1 cellular context compared by ENCODE assay signal in the genomic region with DNA sequence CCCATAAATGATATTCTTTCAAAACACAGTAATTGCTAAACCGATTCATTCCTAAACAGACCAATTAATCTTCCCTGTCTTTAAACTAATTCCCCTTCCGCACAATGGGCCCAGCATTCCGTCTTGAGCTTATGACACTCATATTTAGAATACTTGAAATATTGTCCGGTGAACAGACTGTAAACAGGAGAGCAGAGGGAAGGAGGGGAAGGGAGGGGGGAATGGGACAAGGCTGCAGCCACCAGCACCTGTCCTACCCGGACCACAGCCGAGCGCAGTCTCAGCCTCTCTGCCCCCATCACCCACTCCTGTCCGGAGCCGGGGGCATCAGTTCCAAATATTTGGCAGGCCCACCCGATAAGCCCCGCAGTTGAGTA.
TF ChIP-seq lines count a peak whose summit lies in the region.

No MANE protein-coding gene starts in this region.

TF ChIP-seq in GM23338, 12 proteins besides CTCF, POLR2A, EP300 and RAD21:
- TF ChIP-seq, protein P1, sequence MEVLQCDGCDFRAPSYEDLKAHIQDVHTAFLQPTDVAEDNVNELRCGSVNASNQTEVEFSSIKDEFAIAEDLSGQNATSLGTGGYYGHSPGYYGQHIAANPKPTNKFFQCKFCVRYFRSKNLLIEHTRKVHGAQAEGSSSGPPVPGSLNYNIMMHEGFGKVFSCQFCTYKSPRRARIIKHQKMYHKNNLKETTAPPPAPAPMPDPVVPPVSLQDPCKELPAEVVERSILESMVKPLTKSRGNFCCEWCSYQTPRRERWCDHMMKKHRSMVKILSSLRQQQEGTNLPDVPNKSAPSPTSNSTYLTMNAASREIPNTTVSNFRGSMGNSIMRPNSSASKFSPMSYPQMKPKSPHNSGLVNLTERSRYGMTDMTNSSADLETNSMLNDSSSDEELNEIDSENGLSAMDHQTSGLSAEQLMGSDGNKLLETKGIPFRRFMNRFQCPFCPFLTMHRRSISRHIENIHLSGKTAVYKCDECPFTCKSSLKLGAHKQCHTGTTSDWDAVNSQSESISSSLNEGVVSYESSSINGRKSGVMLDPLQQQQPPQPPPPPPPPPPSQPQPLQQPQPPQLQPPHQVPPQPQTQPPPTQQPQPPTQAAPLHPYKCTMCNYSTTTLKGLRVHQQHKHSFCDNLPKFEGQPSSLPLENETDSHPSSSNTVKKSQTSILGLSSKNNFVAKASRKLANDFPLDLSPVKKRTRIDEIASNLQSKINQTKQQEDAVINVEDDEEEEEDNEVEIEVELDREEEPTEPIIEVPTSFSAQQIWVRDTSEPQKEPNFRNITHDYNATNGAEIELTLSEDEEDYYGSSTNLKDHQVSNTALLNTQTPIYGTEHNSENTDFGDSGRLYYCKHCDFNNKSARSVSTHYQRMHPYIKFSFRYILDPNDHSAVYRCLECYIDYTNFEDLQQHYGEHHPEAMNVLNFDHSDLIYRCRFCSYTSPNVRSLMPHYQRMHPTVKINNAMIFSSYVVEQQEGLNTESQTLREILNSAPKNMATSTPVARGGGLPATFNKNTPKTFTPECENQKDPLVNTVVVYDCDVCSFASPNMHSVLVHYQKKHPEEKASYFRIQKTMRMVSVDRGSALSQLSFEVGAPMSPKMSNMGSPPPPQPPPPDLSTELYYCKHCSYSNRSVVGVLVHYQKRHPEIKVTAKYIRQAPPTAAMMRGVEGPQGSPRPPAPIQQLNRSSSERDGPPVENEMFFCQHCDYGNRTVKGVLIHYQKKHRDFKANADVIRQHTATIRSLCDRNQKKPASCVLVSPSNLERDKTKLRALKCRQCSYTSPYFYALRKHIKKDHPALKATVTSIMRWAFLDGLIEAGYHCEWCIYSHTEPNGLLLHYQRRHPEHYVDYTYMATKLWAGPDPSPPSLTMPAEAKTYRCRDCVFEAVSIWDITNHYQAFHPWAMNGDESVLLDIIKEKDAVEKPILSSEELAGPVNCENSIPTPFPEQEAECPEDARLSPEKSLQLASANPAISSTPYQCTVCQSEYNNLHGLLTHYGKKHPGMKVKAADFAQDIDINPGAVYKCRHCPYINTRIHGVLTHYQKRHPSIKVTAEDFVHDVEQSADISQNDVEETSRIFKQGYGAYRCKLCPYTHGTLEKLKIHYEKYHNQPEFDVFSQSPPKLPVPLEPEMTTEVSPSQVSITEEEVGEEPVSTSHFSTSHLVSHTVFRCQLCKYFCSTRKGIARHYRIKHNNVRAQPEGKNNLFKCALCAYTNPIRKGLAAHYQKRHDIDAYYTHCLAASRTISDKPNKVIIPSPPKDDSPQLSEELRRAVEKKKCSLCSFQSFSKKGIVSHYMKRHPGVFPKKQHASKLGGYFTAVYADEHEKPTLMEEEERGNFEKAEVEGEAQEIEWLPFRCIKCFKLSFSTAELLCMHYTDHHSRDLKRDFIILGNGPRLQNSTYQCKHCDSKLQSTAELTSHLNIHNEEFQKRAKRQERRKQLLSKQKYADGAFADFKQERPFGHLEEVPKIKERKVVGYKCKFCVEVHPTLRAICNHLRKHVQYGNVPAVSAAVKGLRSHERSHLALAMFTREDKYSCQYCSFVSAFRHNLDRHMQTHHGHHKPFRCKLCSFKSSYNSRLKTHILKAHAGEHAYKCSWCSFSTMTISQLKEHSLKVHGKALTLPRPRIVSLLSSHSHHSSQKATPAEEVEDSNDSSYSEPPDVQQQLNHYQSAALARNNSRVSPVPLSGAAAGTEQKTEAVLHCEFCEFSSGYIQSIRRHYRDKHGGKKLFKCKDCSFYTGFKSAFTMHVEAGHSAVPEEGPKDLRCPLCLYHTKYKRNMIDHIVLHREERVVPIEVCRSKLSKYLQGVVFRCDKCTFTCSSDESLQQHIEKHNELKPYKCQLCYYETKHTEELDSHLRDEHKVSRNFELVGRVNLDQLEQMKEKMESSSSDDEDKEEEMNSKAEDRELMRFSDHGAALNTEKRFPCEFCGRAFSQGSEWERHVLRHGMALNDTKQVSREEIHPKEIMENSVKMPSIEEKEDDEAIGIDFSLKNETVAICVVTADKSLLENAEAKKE (CRISPR knock-in tag; IDR thresholded peaks at IDR 0.05) = no peak
- no peak for TF ChIP-seq ZNF114 (CRISPR knock-in tag; IDR thresholded peaks at IDR 0.05)
- no peak for TF ChIP-seq POLR2AphosphoS5 (IDR thresholded peaks at IDR 0.05; ENCODE audit: low read depth)
- TF ChIP-seq NANOG (IDR thresholded peaks at IDR 0.05; ENCODE audit: borderline replicate concordance) = no peak
- TF ChIP-seq EZH2phosphoT487 (IDR thresholded peaks at IDR 0.05; ENCODE audit: unreplicated experiment) = no peak
- TF ChIP-seq, protein P2, sequence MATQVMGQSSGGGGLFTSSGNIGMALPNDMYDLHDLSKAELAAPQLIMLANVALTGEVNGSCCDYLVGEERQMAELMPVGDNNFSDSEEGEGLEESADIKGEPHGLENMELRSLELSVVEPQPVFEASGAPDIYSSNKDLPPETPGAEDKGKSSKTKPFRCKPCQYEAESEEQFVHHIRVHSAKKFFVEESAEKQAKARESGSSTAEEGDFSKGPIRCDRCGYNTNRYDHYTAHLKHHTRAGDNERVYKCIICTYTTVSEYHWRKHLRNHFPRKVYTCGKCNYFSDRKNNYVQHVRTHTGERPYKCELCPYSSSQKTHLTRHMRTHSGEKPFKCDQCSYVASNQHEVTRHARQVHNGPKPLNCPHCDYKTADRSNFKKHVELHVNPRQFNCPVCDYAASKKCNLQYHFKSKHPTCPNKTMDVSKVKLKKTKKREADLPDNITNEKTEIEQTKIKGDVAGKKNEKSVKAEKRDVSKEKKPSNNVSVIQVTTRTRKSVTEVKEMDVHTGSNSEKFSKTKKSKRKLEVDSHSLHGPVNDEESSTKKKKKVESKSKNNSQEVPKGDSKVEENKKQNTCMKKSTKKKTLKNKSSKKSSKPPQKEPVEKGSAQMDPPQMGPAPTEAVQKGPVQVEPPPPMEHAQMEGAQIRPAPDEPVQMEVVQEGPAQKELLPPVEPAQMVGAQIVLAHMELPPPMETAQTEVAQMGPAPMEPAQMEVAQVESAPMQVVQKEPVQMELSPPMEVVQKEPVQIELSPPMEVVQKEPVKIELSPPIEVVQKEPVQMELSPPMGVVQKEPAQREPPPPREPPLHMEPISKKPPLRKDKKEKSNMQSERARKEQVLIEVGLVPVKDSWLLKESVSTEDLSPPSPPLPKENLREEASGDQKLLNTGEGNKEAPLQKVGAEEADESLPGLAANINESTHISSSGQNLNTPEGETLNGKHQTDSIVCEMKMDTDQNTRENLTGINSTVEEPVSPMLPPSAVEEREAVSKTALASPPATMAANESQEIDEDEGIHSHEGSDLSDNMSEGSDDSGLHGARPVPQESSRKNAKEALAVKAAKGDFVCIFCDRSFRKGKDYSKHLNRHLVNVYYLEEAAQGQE (IDR thresholded peaks at IDR 0.05; ENCODE audit: unreplicated experiment) = no peak
- TF ChIP-seq STAT1 (IDR thresholded peaks at IDR 0.05; ENCODE audit: unreplicated experiment) = no peak
- no peak for TF ChIP-seq CREB1 (CRISPR knock-in tag; IDR thresholded peaks at IDR 0.05; ENCODE audit: low read depth)
